8 cellular contexts compared by ENCODE assay signal in genomic region chr14:55448146-55448614, GRCh38. TPM values are rescaled to one million over a fixed set of nuclear protein-coding genes. Genes with fewer than 3 reads are reported as not detected.
DNase-seq lines count a peak whose midpoint lies in the region; ATAC-seq and TF ChIP-seq lines count a peak whose summit lies in the region.

No MANE protein-coding gene starts in this region.

- DNase-seq in AG09309 (ENCODE audit: low read depth) (peak; percentile 96), kidney tubule cell (ENCODE audit: low spot score) (peak; percentile 99), NOMO-1 (lab: John Stamatoyannopoulos, UW; ENCODE audit: unreplicated experiment in 2 of 2) (no peak), SK-N-DZ (ENCODE audit: low spot score) (no peak), NCI-H2227 (lab: John Stamatoyannopoulos, UW; ENCODE audit: unreplicated experiment) (no peak)
- peak; percentile 29 to 36 for DNase-seq in activated T-cell treated with anti-CD3 and anti-CD28 coated beads, Interleukin-2, amount 50 U/mL, for 72 hours
- no peak for DNase-seq in natural killer cell treated with Interleukin-12 subunit alpha and Interleukin-12 subunit beta and Interleukin-15 and Interleukin-18, amount 100 ng/mL, for 72 hours (ENCODE audit: low spot score)

- peaks cover 18% of the 10 kb centered on the region for H3K4me1 ChIP-seq in HEK293 (ENCODE audit: control insufficient read depth, insufficient read depth, low read length)

- ATAC-seq in activated T-cell treated with anti-CD3 and anti-CD28 coated beads, Interleukin-2, amount 50 U/mL, for 72 hours (replicated peaks in 1 of 2) = peak; percentile 81 to 90
- no peak for ATAC-seq in natural killer cell treated with Interleukin-12 subunit alpha and Interleukin-12 subunit beta and Interleukin-15 and Interleukin-18, amount 100 ng/mL, for 72 hours

- POLR2A ChIA-PET in HEK293 (lab: Yijun Ruan, JAX) = no interaction called here

- no peak for TF ChIP-seq CTCF in AG09309 (IDR thresholded peaks at IDR 0.05; ENCODE audit: control insufficient read depth, insufficient read depth, low read depth, low read length, missing control alignments)
- TF ChIP-seq CTCF in HEK293 (tag by site-specific recombination; IDR thresholded peaks at IDR 0.05) = no peak

- no peaks in the 10 kb centered on the region for H3K36me3 Mint-ChIP-seq in activated T-cell treated with anti-CD3 and anti-CD28 coated beads, Interleukin-2, amount 50 U/mL, for 72 hours (ENCODE audit: insufficient read depth in 2 of 2)
- no peaks in the 10 kb centered on the region for H3K36me3 Mint-ChIP-seq in natural killer cell treated with Interleukin-12 subunit alpha and Interleukin-12 subunit beta and Interleukin-15 and Interleukin-18, amount 100 ng/mL, for 72 hours

- CTCF ChIA-PET in HEK293 (lab: Yijun Ruan, JAX) = interaction anchor here (0.6 to 1.1 kb wide), 5 partner anchors 13 to 1026 kb away, joined by 3 to 7 read pairs (median 4); no protein-coding TSS in a partner anchor

- no peaks in the 10 kb centered on the region for H3K9me3 Mint-ChIP-seq in activated T-cell treated with anti-CD3 and anti-CD28 coated beads, Interleukin-2, amount 50 U/mL, for 72 hours
- no peaks in the 10 kb centered on the region for H3K9me3 Mint-ChIP-seq in natural killer cell treated with Interleukin-12 subunit alpha and Interleukin-12 subunit beta and Interleukin-15 and Interleukin-18, amount 100 ng/mL, for 72 hours

- peak overlapping the region; percentile 37 for H3K27ac ChIP-seq in HEK293 (ENCODE audit: extremely low read depth, low read depth, low read length)

- no peaks in the 10 kb centered on the region for H3K27me3 Mint-ChIP-seq in activated T-cell treated with anti-CD3 and anti-CD28 coated beads, Interleukin-2, amount 50 U/mL, for 72 hours (ENCODE audit: low read depth)
- H3K27me3 Mint-ChIP-seq in natural killer cell treated with Interleukin-12 subunit alpha and Interleukin-12 subunit beta and Interleukin-15 and Interleukin-18, amount 100 ng/mL, for 72 hours = peaks cover 0 to 5% of the 10 kb centered on the region in 2 donors

- H3K4me3 ChIP-seq in AG09309 (ENCODE audit: control insufficient read depth, low read depth, low read length) (no peak overlapping the region), HEK293 (ENCODE audit: low read depth, low read length) (no peak overlapping the region)

- H3K9me3 ChIP-seq in HEK293 (ENCODE audit: control insufficient read depth, insufficient read depth, low read depth, low read length) = no peaks in the 10 kb centered on the region

- peak overlapping the region; percentile 16 to 63 for H3K4me3 Mint-ChIP-seq in activated T-cell treated with anti-CD3 and anti-CD28 coated beads, Interleukin-2, amount 50 U/mL, for 72 hours
- no peak overlapping the region for H3K4me3 Mint-ChIP-seq in natural killer cell treated with Interleukin-12 subunit alpha and Interleukin-12 subunit beta and Interleukin-15 and Interleukin-18, amount 100 ng/mL, for 72 hours

- no peaks in the 10 kb centered on the region for H3K36me3 ChIP-seq in HEK293 (ENCODE audit: control insufficient read depth in 2 of 2, insufficient read depth in 1 of 2, low read length in 2 of 2)

- peak overlapping the region; percentile 64 for H3K27ac Mint-ChIP-seq in activated T-cell treated with anti-CD3 and anti-CD28 coated beads, Interleukin-2, amount 50 U/mL, for 72 hours
- H3K27ac Mint-ChIP-seq in natural killer cell treated with Interleukin-12 subunit alpha and Interleukin-12 subunit beta and Interleukin-15 and Interleukin-18, amount 100 ng/mL, for 72 hours = no peak overlapping the region

- peaks cover 31% of the 10 kb centered on the region for H3K4me1 Mint-ChIP-seq in activated T-cell treated with anti-CD3 and anti-CD28 coated beads, Interleukin-2, amount 50 U/mL, for 72 hours (ENCODE audit: low read depth)
- no peaks in the 10 kb centered on the region for H3K4me1 Mint-ChIP-seq in natural killer cell treated with Interleukin-12 subunit alpha and Interleukin-12 subunit beta and Interleukin-15 and Interleukin-18, amount 100 ng/mL, for 72 hours (ENCODE audit: low read depth in 2 of 2)

TF ChIP-seq in HEK293, 187 proteins besides CTCF, POLR2A, EP300 and RAD21 (continues in another document):
- TF ChIP-seq EGR2 (tag by site-specific recombination; IDR thresholded peaks at IDR 0.05; ENCODE audit: low read depth) (0 out of 2 replicates have a peak, but pooled peaks have one; percentile 5), ZNF629 (tag by site-specific recombination; IDR thresholded peaks at IDR 0.05) (peak; percentile 56; the same call in 1 of the 2 replicates), WT1 (tag by site-specific recombination; IDR thresholded peaks at IDR 0.05) (peak; percentile 70), PRDM6 (tag by site-specific recombination; IDR thresholded peaks at IDR 0.05) (peak; percentile 74), ZNF184 (tag by site-specific recombination; IDR thresholded peaks at IDR 0.05) (no peak), ZNF394 (tag by site-specific recombination; IDR thresholded peaks at IDR 0.05; ENCODE audit: borderline replicate concordance) (peak; percentile 25; the same call in 1 of the 2 replicates), ZNF549 (tag by site-specific recombination; IDR thresholded peaks at IDR 0.05) (no peak), ZNF366 (tag by site-specific recombination; conservative IDR thresholded peaks at IDR 0.05) (peak; percentile 68), ZNF324 (tag by site-specific recombination; IDR thresholded peaks at IDR 0.05) (0 out of 2 replicates have a peak, but pooled peaks have one; percentile 29), MEIS1 (CRISPR knock-in tag; IDR thresholded peaks at IDR 0.05; ENCODE audit: borderline replicate concordance) (peak; percentile 53; the same call in 1 of the 2 replicates), ZNF677 (tag by site-specific recombination; IDR thresholded peaks at IDR 0.05) (peak; percentile 80), SP3 (tag by site-specific recombination; IDR thresholded peaks at IDR 0.05) (0 out of 2 replicates have a peak, but pooled peaks have one; percentile 14), ZBTB21 (tag by site-specific recombination; IDR thresholded peaks at IDR 0.05) (peak; percentile 33; the same call in 1 of the 2 replicates), GLIS1 (tag by site-specific recombination; IDR thresholded peaks at IDR 0.05) (0 out of 2 replicates have a peak, but pooled peaks have one; percentile 18), ZFHX2 (tag by site-specific recombination; conservative IDR thresholded peaks at IDR 0.05) (peak; percentile 30; the same call in 1 of the 2 replicates), SP7 (tag by site-specific recombination; IDR thresholded peaks at IDR 0.05) (peak; percentile 87), OSR2 (tag by site-specific recombination; IDR thresholded peaks at IDR 0.05) (peak; percentile 63)
- TF ChIP-seq, protein P1, sequence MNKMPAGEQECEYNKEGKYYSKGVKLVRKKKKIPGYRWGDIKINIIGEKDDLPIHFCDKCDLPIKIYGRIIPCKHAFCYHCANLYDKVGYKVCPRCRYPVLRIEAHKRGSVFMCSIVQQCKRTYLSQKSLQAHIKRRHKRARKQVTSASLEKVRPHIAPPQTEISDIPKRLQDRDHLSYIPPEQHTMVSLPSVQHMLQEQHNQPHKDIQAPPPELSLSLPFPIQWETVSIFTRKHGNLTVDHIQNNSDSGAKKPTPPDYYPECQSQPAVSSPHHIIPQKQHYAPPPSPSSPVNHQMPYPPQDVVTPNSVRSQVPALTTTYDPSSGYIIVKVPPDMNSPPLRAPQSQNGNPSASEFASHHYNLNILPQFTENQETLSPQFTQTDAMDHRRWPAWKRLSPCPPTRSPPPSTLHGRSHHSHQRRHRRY (tag by site-specific recombination; IDR thresholded peaks at IDR 0.05) = no peak

RNA-seq across cellular contexts. Expression of gene TBPL2, which starts 7.8 kb away (rescaled TPM):
- not detected for total RNA-seq in activated T-cell treated with anti-CD3 and anti-CD28 coated beads, Interleukin-2, amount 50 U/mL, for 72 hours
- not detected for total RNA-seq in natural killer cell treated with Interleukin-12 subunit alpha and Interleukin-12 subunit beta and Interleukin-15 and Interleukin-18, amount 100 ng/mL, for 72 hours
- 0.06 TPM in 1 of 2 replicates, not detected in the other for polyA plus RNA-seq in SK-N-DZ (2014; cell fraction: cytosol; rRNA removed)
- polyA plus RNA-seq in SK-N-DZ (2014; cell fraction: nucleus; rRNA removed) = not detected in 2 replicates

RNA-seq across cellular contexts. Expression of gene ATG14, which starts 36.5 kb away (rescaled TPM):
- total RNA-seq in activated T-cell treated with anti-CD3 and anti-CD28 coated beads, Interleukin-2, amount 50 U/mL, for 72 hours = 1 to 10 TPM; 5.7 to 6.4 TPM
- 1 to 10 TPM; 7.2 to 7.3 TPM for total RNA-seq in natural killer cell treated with Interleukin-12 subunit alpha and Interleukin-12 subunit beta and Interleukin-15 and Interleukin-18, amount 100 ng/mL, for 72 hours
- polyA plus RNA-seq in SK-N-DZ (2014; cell fraction: cytosol; rRNA removed) = 4.4 and 7.7 TPM in 2 replicates
- polyA plus RNA-seq in SK-N-DZ (2014; cell fraction: nucleus; rRNA removed) = 14.0 and 18.1 TPM in 2 replicates

Comparison
In these comparisons a context has a peak if more than half of its experiments do, and no peak if none do; other contexts are left out.
1. DNase-seq: peak in AG09309 (single experiment), activated T-cell treated with anti-CD3 and anti-CD28 coated beads, Interleukin-2, amount 50 U/mL, for 72 hours (2 of 2) and kidney tubule cell (single experiment); none in natural killer cell treated with Interleukin-12 subunit alpha and Interleukin-12 subunit beta and Interleukin-15 and Interleukin-18, amount 100 ng/mL, for 72 hours (single experiment), NOMO-1 (0 of 2), SK-N-DZ (single experiment) and NCI-H2227 (single experiment).
2. ATAC-seq: peak in activated T-cell treated with anti-CD3 and anti-CD28 coated beads, Interleukin-2, amount 50 U/mL, for 72 hours (2 of 2); none in natural killer cell treated with Interleukin-12 subunit alpha and Interleukin-12 subunit beta and Interleukin-15 and Interleukin-18, amount 100 ng/mL, for 72 hours (0 of 2).